In the genomic region with DNA sequence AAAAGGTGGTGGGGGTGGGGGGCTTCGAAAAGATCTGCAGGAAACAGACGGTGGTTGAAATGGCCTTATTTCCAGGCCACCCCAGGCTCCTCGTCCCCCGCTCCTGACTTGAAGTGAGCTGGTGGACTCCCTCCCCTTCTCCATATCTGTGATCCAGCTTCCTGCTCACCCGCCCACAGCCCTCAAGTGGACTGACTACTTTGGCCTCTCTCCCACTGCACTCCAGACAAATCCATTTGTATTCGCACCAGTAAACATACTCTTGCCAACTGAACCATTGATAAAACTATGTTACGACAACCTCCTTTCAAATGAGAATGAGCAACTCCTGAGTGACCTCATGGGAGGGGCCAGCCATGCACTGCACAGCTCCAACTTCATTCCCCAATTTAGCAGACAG, we compare ENCODE assay signal across 10 cellular contexts.
A peak's percentile ranks its signal among the peaks of the same experiment; 100 is the strongest.
DNase-seq lines count a peak whose midpoint lies in the region; ATAC-seq and TF ChIP-seq lines count a peak whose summit lies in the region.
"Had no signal": no experiment of that assay in that cellular context is flagged by ENCODE, and none has a peak within 500 bp of the region (broad histone marks: within the 10 kb centered on the region; RNA-seq: fewer than 3 reads in every experiment).

No MANE protein-coding gene starts in this region.

- H3K4me1 ChIP-seq in ascending aorta (peaks cover 0 to 8% of the 10 kb centered on the region in 2 donors), tibial artery (peaks cover 0 to 20% (median 6%) of the 10 kb centered on the region in 4 donors), psoas muscle (no peaks in the 10 kb centered on the region)

- no peak for ATAC-seq in psoas muscle
- no peak for ATAC-seq in GM21381 (IDR thresholded peaks at IDR 0.05; ENCODE audit: unreplicated experiment)
- no peak for ATAC-seq in GM18505 (IDR thresholded peaks at IDR 0.05; ENCODE audit: unreplicated experiment)

- H3K36me3 ChIP-seq in ascending aorta: peaks cover 0 to 7% of the 10 kb centered on the region in 2 donors
- no peaks in the 10 kb centered on the region for H3K36me3 ChIP-seq in tibial artery
- no peaks in the 10 kb centered on the region for H3K36me3 ChIP-seq in psoas muscle (ENCODE audit: insufficient read depth in 1 of 2, low read depth in 1 of 2)

- peak overlapping the region; percentile 51 to 72 for H3K27ac ChIP-seq in ascending aorta
- peak overlapping the region in 1 of 2 donors; percentile 42 for H3K27ac ChIP-seq in tibial artery
- H3K27ac ChIP-seq in psoas muscle: no peak overlapping the region

- TF ChIP-seq CTCF in ascending aorta (IDR thresholded peaks at IDR 0.05): no peak
- no peak for TF ChIP-seq CTCF in tibial artery (IDR thresholded peaks at IDR 0.05)
- no peak for TF ChIP-seq CTCF in psoas muscle (IDR thresholded peaks at IDR 0.05)

- intact Hi-C loops in ascending aorta (cut with DNase I): no loop called here
- intact Hi-C loops in tibial artery (cut with DNase I; ENCODE audit: low total_unique reads): no loop called here
- intact Hi-C loops in psoas muscle (cut with DNase I): no loop called here

- 41 to 50% (median 50%) methylated on average over 7 of the region's 7 CpGs for WGBS in psoas muscle, 3 donors

- H3K27me3 ChIP-seq in ascending aorta: no peaks in the 10 kb centered on the region
- H3K27me3 ChIP-seq in tibial artery: no peaks in the 10 kb centered on the region
- H3K27me3 ChIP-seq in psoas muscle (ENCODE audit: insufficient read depth in 3 of 3, low read length in 2 of 3): peaks cover 0 to 2% (median 0%) of the 10 kb centered on the region in 3 donors

- TF ChIP-seq POLR2A in GM18505 (IDR thresholded peaks at IDR 0.05; ENCODE audit: borderline replicate concordance, extremely low read depth, insufficient read depth, insufficient read length): no peak

- peak; percentile 98 for DNase-seq in NCI-H187 treated with DMSO at 0.1 percent for 48 hours (lab: John Stamatoyannopoulos, UW)
- peak in 1 of 2 donors; percentile 87 for DNase-seq in ascending aorta (ENCODE audit: low spot score in 2 of 2)
- DNase-seq in hepatic stellate cell (ENCODE audit: low spot score): peak; percentile 43
- DNase-seq in tibial artery: peak; percentile 54 to 82
- no peak for DNase-seq in GOT3 (lab: John Stamatoyannopoulos, UW)
- no peak for DNase-seq in psoas muscle
- DNase-seq: activated B cell treated with CpG ODN at 0.5 μM for 24 hours, MM.1S had no signal

- H3K9me3 ChIP-seq in ascending aorta (peaks cover 0 to 14% of the 10 kb centered on the region in 2 donors), tibial artery (no peaks in the 10 kb centered on the region), psoas muscle (no peaks in the 10 kb centered on the region)

- no peak overlapping the region for H3K4me3 ChIP-seq in ascending aorta
- no peak overlapping the region for H3K4me3 ChIP-seq in tibial artery
- H3K4me3 ChIP-seq in psoas muscle: no peak overlapping the region

Comparison
In these comparisons a context has a peak if more than half of its experiments do, and no peak if none do; other contexts are left out.
1. DNase-seq: peak in NCI-H187 treated with DMSO at 0.1 percent for 48 hours (single experiment), hepatic stellate cell (single experiment) and tibial artery (2 of 2); none in GOT3 (single experiment) and psoas muscle (0 of 2).